28 cellular contexts compared by ENCODE assay signal in the genomic region with DNA sequence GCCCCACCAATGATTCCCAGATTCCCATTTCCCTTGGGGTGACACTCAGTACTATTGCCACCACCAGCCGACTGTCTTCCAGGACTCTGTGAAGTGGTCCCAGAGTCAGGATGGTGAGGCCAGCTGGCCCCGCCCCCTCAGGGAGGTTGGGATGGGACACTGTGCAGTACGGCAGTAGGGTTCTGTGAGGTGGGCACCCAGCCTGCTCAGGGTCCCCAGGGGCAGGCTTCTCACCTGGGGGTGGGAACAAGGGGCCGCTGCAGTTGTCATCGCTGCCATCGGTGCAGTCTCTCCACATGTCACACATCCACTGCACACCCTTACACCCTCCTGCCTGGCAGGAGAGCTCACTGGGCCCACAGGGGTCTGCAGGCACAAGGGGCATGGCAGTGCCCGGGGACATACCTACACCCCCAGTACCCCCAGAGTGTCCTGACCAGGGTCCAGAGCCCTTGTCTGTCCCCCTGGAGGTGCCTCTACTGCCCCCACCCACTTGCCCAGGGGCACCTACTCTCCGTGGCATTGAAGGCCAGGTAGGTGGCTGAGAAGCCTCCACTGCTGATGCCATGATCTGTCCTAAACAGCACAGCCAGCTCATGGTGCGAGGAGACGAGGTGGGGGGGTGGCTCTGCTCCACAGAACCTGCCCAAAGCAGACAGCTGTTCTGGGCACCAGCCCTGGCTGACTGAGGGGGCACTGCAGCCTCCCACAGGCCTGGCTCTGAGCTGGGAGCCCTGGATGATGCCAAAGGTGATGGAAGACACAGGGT. TPM values are rescaled to one million over a fixed set of nuclear protein-coding genes. Genes with fewer than 3 reads are reported as not detected.
DNase-seq lines count a peak whose midpoint lies in the region; ATAC-seq, FAIRE-seq and TF ChIP-seq lines count a peak whose summit lies in the region.
"Had no signal": no experiment of that assay in that cellular context is flagged by ENCODE, and none has a peak within 500 bp of the region (broad histone marks: within the 10 kb centered on the region; RNA-seq: fewer than 3 reads in every experiment).

No MANE protein-coding gene starts in this region.

- H2BK12ac ChIP-seq in H9 (ENCODE audit: insufficient read length, low read depth, low read length), result no peak overlapping the region
- 0 out of 2 replicates have a peak overlapping the region, but pooled peaks have one; percentile 23 for H2BK12ac ChIP-seq in H1 (ENCODE audit: low read depth, low read length)

- no peaks in the 10 kb centered on the region; a peak in 1 of 7 replicates for H3K36me3 Mint-ChIP-seq in H9 (ENCODE audit: insufficient read depth in 1 of 3, low read depth in 3 of 3)
- peaks cover 8 to 11% of the 10 kb centered on the region in 2 donors for H3K36me3 Mint-ChIP-seq in CD14-positive monocyte

- no peak for TF ChIP-seq RAD21 in H1 (IDR thresholded peaks at IDR 0.05 in 1 of 2, conservative IDR thresholded peaks at IDR 0.05 in 1 of 2; ENCODE audit: low read depth in 2 of 2, low read length in 2 of 2)

- H3K4me2 ChIP-seq in H9 (ENCODE audit: insufficient read depth, insufficient read length, low read length) (no peak overlapping the region), H1 (ENCODE audit: insufficient read depth in 1 of 2, low read depth in 2 of 2, low read length in 2 of 2) (no peak overlapping the region)

- no CpG with 5 or more reads among the region's 10 CpGs for WGBS in H9 (ENCODE audit: extremely low coverage, insufficient read length, low lambda C conversion rate)
- WGBS in H1 (ENCODE audit: extremely low coverage in 1 of 2, insufficient coverage in 1 of 2, insufficient read length in 1 of 2, insufficient replicate concordance in 2 of 2, low coverage in 1 of 2, low lambda C conversion rate in 2 of 2, missing lambda C conversion rate in 1 of 2), 2 experiments, result 83% methylated on average over 10 of the region's 10 CpGs; no CpG with 5 or more reads in 1 of the 2 experiments
- 69 to 90% (median 84%) methylated on average over 1 to 10 of the region's 10 CpGs for WGBS in spleen, 5 donors

- H4K8ac ChIP-seq in H9 (replicated peaks; ENCODE audit: insufficient read length, low read depth, low read length) (no peak overlapping the region), H1 (ENCODE audit: extremely low read depth, insufficient read depth, low read length) (no peak overlapping the region)

- TF ChIP-seq POLR2A in H1 (IDR thresholded peaks at IDR 0.05; ENCODE audit: control extremely low read depth in 1 of 2, low read depth in 2 of 2, low read length in 2 of 2) (no peak), spleen (IDR thresholded peaks at IDR 0.05) (no peak)

- H3K27ac ChIP-seq in H9 (ENCODE audit: insufficient read length, low read depth, low read length) (no peak overlapping the region), H1 (ENCODE audit: low read depth, low read length) (no peak overlapping the region), lower lobe of right lung (no peak overlapping the region), spleen (no peak overlapping the region)
- H3K27ac ChIP-seq: C4-2B, SJCRH30 had no signal

- H3K14ac ChIP-seq in H9 (ENCODE audit: insufficient read depth, low read length) (no peak overlapping the region), H1 (ENCODE audit: insufficient read length) (no peak overlapping the region)

- H3K27me3 Mint-ChIP-seq in H9 (ENCODE audit: low read depth), result peaks cover 82% of the 10 kb centered on the region
- H3K27me3 Mint-ChIP-seq in CD14-positive monocyte (ENCODE audit: low read depth in 3 of 3), result peaks cover 42 to 69% (median 67%) of the 10 kb centered on the region in 3 donors

- H3K79me2 ChIP-seq in H9 (ENCODE audit: insufficient read depth, low read length), result no peaks in the 10 kb centered on the region
- H3K79me2 ChIP-seq in H1 (ENCODE audit: control insufficient read depth in 1 of 2, insufficient read depth in 2 of 2, low read length in 2 of 2), result no peaks in the 10 kb centered on the region

- no peak overlapping the region for H2BK20ac ChIP-seq in H9 (ENCODE audit: low read depth, low read length, poor library complexity, severe bottlenecking)
- no peak overlapping the region for H2BK20ac ChIP-seq in H1 (ENCODE audit: low read length)

- ATAC-seq in lower lobe of right lung, result no peak
- ATAC-seq: SK-N-SH treated with all-trans-retinoic acid at 6 μM for 48 hours had no signal

- intact Hi-C loops in lower lobe of right lung (cut with DNase I) (no loop called here), spleen (cut with DNase I; ENCODE audit: low total_unique reads) (no loop called here), CD14-positive monocyte (cut with micrococcal nuclease) (no loop called here)

- H3K4me1 Mint-ChIP-seq in H9 (peaks cover 24 to 41% of the 10 kb centered on the region in 2 experiments), CD14-positive monocyte (peaks cover 20% of the 10 kb centered on the region)

- no peaks in the 10 kb centered on the region for H3K9me3 ChIP-seq in H9 (ENCODE audit: control insufficient read depth, low read depth, low read length)
- no peaks in the 10 kb centered on the region for H3K9me3 ChIP-seq in H1 (ENCODE audit: insufficient read depth in 2 of 2, low read depth in 1 of 2, low read length in 1 of 2)
- H3K9me3 ChIP-seq in lower lobe of right lung, result no peaks in the 10 kb centered on the region
- no peaks in the 10 kb centered on the region for H3K9me3 ChIP-seq in spleen
- H3K9me3 ChIP-seq: MG63, SJCRH30 had no signal

- TF ChIP-seq CTCF in H9 (conservative IDR thresholded peaks at IDR 0.05), result no peak
- no peak for TF ChIP-seq CTCF in H1 (IDR thresholded peaks at IDR 0.05; ENCODE audit: control extremely low read depth in 1 of 3, insufficient read depth in 1 of 3, low read depth in 1 of 3, low read length in 3 of 3)
- TF ChIP-seq CTCF in lower lobe of right lung (IDR thresholded peaks at IDR 0.05), result no peak
- TF ChIP-seq CTCF in spleen (IDR thresholded peaks at IDR 0.05 in 8 of 11, conservative IDR thresholded peaks at IDR 0.05 in 3 of 11), result no peak
- no peak for TF ChIP-seq CTCF in CD14-positive monocyte (IDR thresholded peaks at IDR 0.05)

- POLR2A ChIA-PET in H1 (lab: Charles Lee; ENCODE audit: partially characterized antibody), result interaction anchor here (1.0 to 1.6 kb wide), 3 partner anchors 13 to 76 kb away, joined by 3 read pairs; no protein-coding TSS in a partner anchor

- H3K27me3 ChIP-seq in H9 (ENCODE audit: insufficient read depth, low read length) (peaks cover 16% of the 10 kb centered on the region), H1 (replicated peaks in 1 of 4; ENCODE audit: control insufficient read depth in 3 of 4, extremely low read depth in 1 of 4, insufficient read depth in 3 of 4, low read length in 3 of 4) (peaks cover 12 to 44% (median 33%) of the 10 kb centered on the region in 4 experiments), lower lobe of right lung (ENCODE audit: low read depth) (peaks cover 13% of the 10 kb centered on the region), spleen (replicated peaks in 1 of 7) (peaks cover 6 to 82% (median 16%) of the 10 kb centered on the region in 7 donors)
- H3K27me3 ChIP-seq: MG63, SJCRH30 had no signal

- no peak overlapping the region for H3K9ac ChIP-seq in H9 (ENCODE audit: extremely low read depth, insufficient read length, low read length)
- no peak overlapping the region for H3K9ac ChIP-seq in H1 (replicated peaks in 1 of 4; ENCODE audit: extremely low read depth in 1 of 4, low read depth in 3 of 4, low read length in 3 of 4)

- H2BK15ac ChIP-seq in H9 (ENCODE audit: low read depth, low read length) (no peak overlapping the region), H1 (ENCODE audit: low read length) (peak overlapping the region; percentile 92; the same call in 1 of the 2 replicates)

- no peak overlapping the region for H2BK5ac ChIP-seq in H9 (ENCODE audit: insufficient read length, low read length)
- H2BK5ac ChIP-seq in H1 (ENCODE audit: low read depth, low read length), result no peak overlapping the region

- DNase-seq in H9, result peak; percentile 24
- no peak for DNase-seq in H1 (ENCODE audit: low read depth in 1 of 2, low spot score in 2 of 2)
- peak; percentile 43 for DNase-seq in lower lobe of right lung
- DNase-seq in spleen, result peak; percentile 74
- no peak for DNase-seq in CD14-positive monocyte (ENCODE audit: low spot score)
- no peak for DNase-seq in glomerular visceral epithelial cell (ENCODE audit: extremely low spot score)
- DNase-seq in T-helper 9 cell, result no peak
- DNase-seq: CD8-positive, alpha-beta memory T cell; DMS 273 treated with DMSO at 0.1 percent for 48 hours; DMS79 treated with DMSO at 0.1 percent for 48 hours; GF-D8; HFFc6; KBM-7; MG63; NCI-H1105 treated with DMSO at 0.1 percent for 48 hours; NCI-H146; NCI-H1930; NCI-H2107; NCI-H446 treated with DMSO at 0.1 percent for 48 hours; NCI-H82; SJCRH30 had no signal

- CTCF ChIA-PET in H1 (lab: Charles Lee; ENCODE audit: partially characterized antibody), result interaction anchor here (0.6 to 20.0 kb wide), 9 partner anchors 7 to 132 kb away, joined by 3 to 463 read pairs (median 10); a partner anchor contains a TSS

- H3K18ac ChIP-seq in H9 (ENCODE audit: insufficient read length, low read depth, low read length) (no peak overlapping the region), H1 (ENCODE audit: extremely low read depth, low read length) (no peak overlapping the region)

- TF ChIP-seq EP300 in H1 (IDR thresholded peaks at IDR 0.05; ENCODE audit: borderline replicate concordance in 1 of 2, low read depth in 2 of 2, low read length in 2 of 2), result no peak

- no peak overlapping the region for H3K4ac ChIP-seq in H9 (ENCODE audit: low read depth, low read length)
- H3K4ac ChIP-seq in H1 (replicated peaks; ENCODE audit: insufficient read length, low read depth, low read length), result no peak overlapping the region

- H3K56ac ChIP-seq in H9 (ENCODE audit: insufficient read length, low read depth, low read length), result no peak overlapping the region
- H3K56ac ChIP-seq in H1 (replicated peaks; ENCODE audit: insufficient read length, low read depth, low read length), result no peak overlapping the region

- no peaks in the 10 kb centered on the region for H3K79me1 ChIP-seq in H9 (ENCODE audit: insufficient read depth, low read depth, low read length, poor library complexity, severe bottlenecking)
- no peaks in the 10 kb centered on the region; the same call in 1 of the 2 replicates for H3K79me1 ChIP-seq in H1 (ENCODE audit: low read depth, low read length)

- H3K4me1 ChIP-seq in H9 (ENCODE audit: insufficient read depth, low read length) (no peaks in the 10 kb centered on the region; the same call in 1 of the 2 replicates), H1 (replicated peaks in 1 of 4; ENCODE audit: control insufficient read depth in 3 of 4, insufficient read depth in 4 of 4, low read length in 3 of 4) (peaks cover 5 to 25% (median 17%) of the 10 kb centered on the region in 4 experiments), lower lobe of right lung (peaks cover 40% of the 10 kb centered on the region), spleen (peaks cover 29 to 49% (median 47%) of the 10 kb centered on the region in 6 donors)

- no peak overlapping the region for H3T11ph ChIP-seq in H9 (ENCODE audit: low read length)

- no peaks in the 10 kb centered on the region; a peak in 1 of 5 replicates for H3K9me3 Mint-ChIP-seq in H9
- peaks cover 0 to 11% (median 7%) of the 10 kb centered on the region in 7 donors for H3K9me3 Mint-ChIP-seq in CD14-positive monocyte
- H3K9me3 Mint-ChIP-seq: CD8-positive, alpha-beta memory T cell; HFFc6 had no signal

- H3K23me2 ChIP-seq in H9 (ENCODE audit: insufficient read length, low read depth, low read length, poor library complexity, severe bottlenecking) (peaks cover 19% of the 10 kb centered on the region), H1 (ENCODE audit: low read depth, low read length) (peaks cover 17% of the 10 kb centered on the region; the same call in 1 of the 2 replicates)

- H2BK120ac ChIP-seq in H9 (ENCODE audit: low read depth, low read length, poor library complexity, severe bottlenecking) (no peak overlapping the region), H1 (replicated peaks; ENCODE audit: low read depth, low read length) (no peak overlapping the region)

- no peaks in the 10 kb centered on the region for H4K20me1 ChIP-seq in H9 (ENCODE audit: control insufficient read depth, insufficient read depth, insufficient read length)
- peaks cover 3 to 9% of the 10 kb centered on the region in 2 experiments for H4K20me1 ChIP-seq in H1 (replicated peaks in 1 of 2; ENCODE audit: control insufficient read depth in 1 of 2, insufficient read depth in 2 of 2, low read length in 2 of 2)

- no peak for FAIRE-seq in H1 (lab: Jason Lieb, UNC)
- FAIRE-seq: GM12891, GM19239, H54, HTR-8/SVneo had no signal

- no peak overlapping the region for H3K4me3 ChIP-seq in H1 (ENCODE audit: extremely low read depth in 1 of 4, insufficient read depth in 2 of 4, low read depth in 3 of 4, low read length in 4 of 4)
- H3K4me3 ChIP-seq in lower lobe of right lung, result no peak overlapping the region
- H3K4me3 ChIP-seq in spleen, result no peak overlapping the region
- H3K4me3 ChIP-seq: MG63, SJCRH30 had no signal

- no peak overlapping the region for H4K91ac ChIP-seq in H9 (ENCODE audit: insufficient read length, low read depth, low read length)
- no peak overlapping the region for H4K91ac ChIP-seq in H1 (replicated peaks; ENCODE audit: insufficient read length, low read length)

- H2AK5ac ChIP-seq in H9 (ENCODE audit: insufficient read length, low read length) (no peak overlapping the region), H1 (ENCODE audit: low read depth, low read length) (no peak overlapping the region)

- H3K23ac ChIP-seq in H9 (ENCODE audit: insufficient read length, low read depth, low read length), result no peak overlapping the region
- H3K23ac ChIP-seq in H1 (ENCODE audit: insufficient read length), result no peak overlapping the region

- H3K36me3 ChIP-seq in H1 (ENCODE audit: control insufficient read depth in 2 of 4, insufficient read depth in 4 of 4, low read length in 3 of 4), result no peaks in the 10 kb centered on the region
- no peaks in the 10 kb centered on the region for H3K36me3 ChIP-seq in lower lobe of right lung
- H3K36me3 ChIP-seq in spleen, result no peaks in the 10 kb centered on the region
- H3K36me3 ChIP-seq: SJCRH30 had no signal

- H3K27ac Mint-ChIP-seq in H9, result no peak overlapping the region
- H3K27ac Mint-ChIP-seq in CD14-positive monocyte, result peak overlapping the region in 1 of 7 donors; percentile 4
- H3K27ac Mint-ChIP-seq: HFFc6 had no signal

- H2AFZ ChIP-seq in H9 (ENCODE audit: low read length), result no peak overlapping the region
- H2AFZ ChIP-seq in H1 (ENCODE audit: low read length), result no peak overlapping the region

- H3K4me3 Mint-ChIP-seq in H9 (no peak overlapping the region; a peak in 1 of 5 replicates), CD14-positive monocyte (peak overlapping the region in 1 of 2 donors; percentile 63)
- H3K4me3 Mint-ChIP-seq: HFFc6 had no signal

- H4K5ac ChIP-seq in H9 (ENCODE audit: insufficient read length, low read depth, low read length) (no peak overlapping the region), H1 (ENCODE audit: insufficient read length, low read depth, low read length) (no peak overlapping the region)

RNA-seq across cellular contexts. Expression of a gene that starts 1.9 kb away (rescaled TPM):
- total RNA-seq in H9 (2021) (0.33 and 0.59 TPM in 2 replicates), lower lobe of right lung (28.2 TPM), spleen (10 to 100 TPM; 21.3 to 55.0 (median 35.8) TPM)
- 1.5 and 2.2 TPM in 2 replicates for total RNA-seq in H1 (2021; fragmentation: NEBNext Ultra II Directional; extraction: Animal tissue kit (Norgen Biotek cat#: 25700))
- polyA plus RNA-seq in H1 (2011; rRNA removed) (2.7 and 3.4 TPM in 2 replicates), spleen (10 to 100 TPM; 10.3 to 29.0 (median 20.2) TPM), CD14-positive monocyte (not detected)
- polyA plus RNA-seq in H1 (2011; cell fraction: cytosol; rRNA removed), result 3.0 TPM
- 3.0 TPM for polyA plus RNA-seq in H1 (2011; cell fraction: nucleus; rRNA removed)
- polyA plus RNA-seq in H1 (2012, experiment 1 of 2), result 1.1 to 2.5 TPM (median 1.7 TPM) in 4 replicates
- 2.3 TPM for polyA plus RNA-seq in H1 (2012, experiment 2 of 2)
- 1.3 TPM for polyA plus RNA-seq in H1 (2013, experiment 1 of 2)
- polyA plus RNA-seq in H1 (2013, experiment 2 of 2), result 1.5 TPM
- 0.73 and 0.76 TPM in 2 replicates for polyA minus RNA-seq in H1 (2011; rRNA and poly(A)+ RNA removed)
- polyA minus RNA-seq in H1 (2011; cell fraction: cytosol; rRNA and poly(A)+ RNA removed), result 1.5 TPM
- polyA minus RNA-seq in H1 (2011; cell fraction: nucleus; rRNA and poly(A)+ RNA removed), result 2.2 TPM
- total RNA-seq: A673; CD8-positive, alpha-beta memory T cell had no signal
- polyA plus RNA-seq: CD8-positive, alpha-beta memory T cell had no signal

RNA-seq across cellular contexts. Expression of a gene that starts 4.0 kb away (rescaled TPM):
- total RNA-seq in H9 (2021), result not detected in 2 replicates
- total RNA-seq in H1 (2021; fragmentation: NEBNext Ultra II Directional; extraction: Animal tissue kit (Norgen Biotek cat#: 25700)), result not detected in 2 replicates
- polyA plus RNA-seq in H1 (2011; rRNA removed), result 0.02 TPM in 2 replicates
- polyA plus RNA-seq in H1 (2011; cell fraction: cytosol; rRNA removed), result not detected
- polyA plus RNA-seq in H1 (2011; cell fraction: nucleus; rRNA removed), result 0.09 TPM
- not detected in 4 replicates for polyA plus RNA-seq in H1 (2012, experiment 1 of 2)
- polyA plus RNA-seq in H1 (2012, experiment 2 of 2), result not detected
- polyA plus RNA-seq in H1 (2013, experiment 1 of 2), result 0.02 TPM
- 0.02 TPM for polyA plus RNA-seq in H1 (2013, experiment 2 of 2)
- polyA minus RNA-seq in H1 (2011; rRNA and poly(A)+ RNA removed), result not detected in 2 replicates
- not detected for polyA minus RNA-seq in H1 (2011; cell fraction: cytosol; rRNA and poly(A)+ RNA removed)
- polyA minus RNA-seq in H1 (2011; cell fraction: nucleus; rRNA and poly(A)+ RNA removed), result not detected
- not detected for total RNA-seq in lower lobe of right lung
- under 1 TPM in 1 of 7 donors, not detected in 6; 0.16 TPM for total RNA-seq in spleen
- under 1 TPM; 0.02 to 0.03 (median 0.02) TPM for polyA plus RNA-seq in spleen
- polyA plus RNA-seq in CD14-positive monocyte, result not detected
- total RNA-seq: A673; CD8-positive, alpha-beta memory T cell; HFFc6; SJCRH30 had no signal
- polyA plus RNA-seq: CD8-positive, alpha-beta memory T cell had no signal

RNA-seq across cellular contexts. Expression of a gene that starts 8.2 kb away (rescaled TPM):
- total RNA-seq in H9 (2021) (56.2 and 57.6 TPM in 2 replicates), lower lobe of right lung (19.3 TPM), spleen (10 to 100 TPM; 13.6 to 18.2 (median 16.5) TPM)
- 82.7 and 86.6 TPM in 2 replicates for total RNA-seq in H1 (2021; fragmentation: NEBNext Ultra II Directional; extraction: Animal tissue kit (Norgen Biotek cat#: 25700))
- polyA plus RNA-seq in H1 (2011; rRNA removed) (84.0 and 126 TPM in 2 replicates), spleen (10 to 100 TPM in 2 of 3 donors, 1 to 10 TPM in 1; 8.6 to 13.2 (median 10.0) TPM), CD14-positive monocyte (10 to 100 TPM; 20.5 to 27.6 TPM)
- polyA plus RNA-seq in H1 (2011; cell fraction: cytosol; rRNA removed), result 70.2 TPM
- polyA plus RNA-seq in H1 (2011; cell fraction: nucleus; rRNA removed), result 78.5 TPM
- 62.6 to 82.3 TPM (median 76.8 TPM) in 4 replicates for polyA plus RNA-seq in H1 (2012, experiment 1 of 2)
- 108 TPM for polyA plus RNA-seq in H1 (2012, experiment 2 of 2)
- polyA plus RNA-seq in H1 (2013, experiment 1 of 2), result 78.7 TPM
- polyA plus RNA-seq in H1 (2013, experiment 2 of 2), result 85.7 TPM
- polyA minus RNA-seq in H1 (2011; rRNA and poly(A)+ RNA removed), result 91.8 and 114 TPM in 2 replicates
- polyA minus RNA-seq in H1 (2011; cell fraction: cytosol; rRNA and poly(A)+ RNA removed), result 73.1 TPM
- 59.0 TPM for polyA minus RNA-seq in H1 (2011; cell fraction: nucleus; rRNA and poly(A)+ RNA removed)

RNA-seq across cellular contexts. Expression of a gene that starts 25.6 kb away (rescaled TPM):
- total RNA-seq in H9 (2021) (21.5 and 23.3 TPM in 2 replicates), lower lobe of right lung (67.1 TPM), spleen (100 to 1,000 TPM in 4 of 7 donors, 10 to 100 TPM in 3; 24.2 to 612 (median 139) TPM)
- 19.6 and 22.4 TPM in 2 replicates for total RNA-seq in H1 (2021; fragmentation: NEBNext Ultra II Directional; extraction: Animal tissue kit (Norgen Biotek cat#: 25700))
- polyA plus RNA-seq in H1 (2011; rRNA removed) (32.2 and 63.2 TPM in 2 replicates), spleen (10 to 100 TPM; 10.3 to 19.3 (median 12.2) TPM), CD14-positive monocyte (not detected)
- polyA plus RNA-seq in H1 (2011; cell fraction: cytosol; rRNA removed), result 60.7 TPM
- 25.3 TPM for polyA plus RNA-seq in H1 (2011; cell fraction: nucleus; rRNA removed)
- polyA plus RNA-seq in H1 (2012, experiment 1 of 2), result 12.0 to 16.4 TPM (median 13.7 TPM) in 4 replicates
- polyA plus RNA-seq in H1 (2012, experiment 2 of 2), result 12.7 TPM
- polyA plus RNA-seq in H1 (2013, experiment 1 of 2), result 28.6 TPM
- 28.6 TPM for polyA plus RNA-seq in H1 (2013, experiment 2 of 2)
- polyA minus RNA-seq in H1 (2011; rRNA and poly(A)+ RNA removed), result 11.1 and 12.2 TPM in 2 replicates
- polyA minus RNA-seq in H1 (2011; cell fraction: cytosol; rRNA and poly(A)+ RNA removed), result 11.2 TPM
- polyA minus RNA-seq in H1 (2011; cell fraction: nucleus; rRNA and poly(A)+ RNA removed), result 19.3 TPM

RNA-seq across cellular contexts. Expression of a gene that starts 38.9 kb away (rescaled TPM):
- total RNA-seq in H9 (2021) (5.7 and 7.6 TPM in 2 replicates), lower lobe of right lung (5.1 TPM), spleen (under 1 TPM; 0.28 to 0.88 (median 0.60) TPM)
- total RNA-seq in H1 (2021; fragmentation: NEBNext Ultra II Directional; extraction: Animal tissue kit (Norgen Biotek cat#: 25700)), result 6.9 and 8.5 TPM in 2 replicates
- polyA plus RNA-seq in H1 (2011; rRNA removed) (2.2 and 3.9 TPM in 2 replicates), spleen (under 1 TPM; 0.15 to 0.58 (median 0.27) TPM), CD14-positive monocyte (not detected)
- polyA plus RNA-seq in H1 (2011; cell fraction: cytosol; rRNA removed), result 2.1 TPM
- 3.5 TPM for polyA plus RNA-seq in H1 (2011; cell fraction: nucleus; rRNA removed)
- polyA plus RNA-seq in H1 (2012, experiment 1 of 2), result 5.3 to 6.6 TPM (median 5.9 TPM) in 4 replicates
- 5.0 TPM for polyA plus RNA-seq in H1 (2012, experiment 2 of 2)
- polyA plus RNA-seq in H1 (2013, experiment 1 of 2), result 4.6 TPM
- 4.3 TPM for polyA plus RNA-seq in H1 (2013, experiment 2 of 2)
- 7.0 and 7.9 TPM in 2 replicates for polyA minus RNA-seq in H1 (2011; rRNA and poly(A)+ RNA removed)
- polyA minus RNA-seq in H1 (2011; cell fraction: cytosol; rRNA and poly(A)+ RNA removed), result 4.6 TPM
- 7.3 TPM for polyA minus RNA-seq in H1 (2011; cell fraction: nucleus; rRNA and poly(A)+ RNA removed)
- polyA plus RNA-seq: CD8-positive, alpha-beta memory T cell had no signal

Comparison
In these comparisons a context has a peak if more than half of its experiments do, and no peak if none do; other contexts are left out.
1. DNase-seq: peak in H9 (single experiment), lower lobe of right lung (single experiment) and spleen (single experiment); none in H1 (0 of 2), CD14-positive monocyte (single experiment), glomerular visceral epithelial cell (single experiment) and T-helper 9 cell (single experiment).